Comparison of ENCODE assay signal across 8 cellular contexts in the genomic region with DNA sequence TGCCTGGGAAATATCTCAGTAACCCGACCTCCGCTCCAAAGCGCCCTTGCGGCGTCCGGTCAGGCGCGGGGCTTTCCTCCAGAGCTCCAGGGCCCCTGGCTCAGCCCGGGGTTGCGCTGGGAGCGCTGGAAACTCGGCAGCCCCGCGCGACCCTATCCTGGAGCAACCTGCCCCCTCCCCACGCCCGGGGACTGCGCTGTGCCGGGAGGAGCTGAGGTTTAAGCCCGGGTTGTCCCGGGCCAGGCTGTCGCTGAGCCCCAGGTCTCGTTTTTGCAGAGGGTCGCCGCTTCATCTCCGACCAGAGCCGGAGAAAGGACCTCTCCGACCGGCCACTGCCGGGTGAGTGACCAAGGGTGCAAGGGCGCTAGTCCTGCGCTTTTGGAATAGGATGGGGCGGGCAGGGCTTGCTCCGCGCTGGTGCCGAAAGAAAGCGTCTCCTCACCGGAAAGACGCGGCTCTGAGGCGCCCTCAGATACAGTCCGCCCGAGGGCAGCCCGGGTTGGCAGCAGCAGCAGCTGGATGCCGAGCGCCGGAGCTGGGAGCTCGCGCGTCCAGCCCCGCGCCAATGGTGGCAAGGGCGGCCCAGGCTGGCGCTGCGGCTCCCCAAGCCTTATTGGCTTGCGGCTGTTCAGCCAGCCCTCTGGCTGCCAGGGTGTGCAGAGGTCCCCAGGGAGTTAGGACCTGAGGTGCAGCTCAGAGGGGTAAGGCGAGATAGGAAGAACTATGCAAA. TPM values are rescaled to one million over a fixed set of nuclear protein-coding genes. Genes with fewer than 3 reads are reported as not detected.
A peak's percentile ranks its signal among the peaks of the same experiment; 100 is the strongest.
DNase-seq lines count a peak whose midpoint lies in the region; ATAC-seq and TF ChIP-seq lines count a peak whose summit lies in the region.

No MANE protein-coding gene starts in this region.

- H3K9ac ChIP-seq in mucosa of rectum (ENCODE audit: low read depth in 1 of 2, low read length in 2 of 2) = no peak overlapping the region

- no peak overlapping the region for H3K27ac Mint-ChIP-seq in stimulated activated effector memory CD8-positive, alpha-beta T cell treated with anti-CD3 and anti-CD28 coated beads, Interleukin-12 subunit alpha, Interleukin-12 subunit beta, amount 100 ng/mL, for 72 hours

- H3K4me3 ChIP-seq in AG10803 (ENCODE audit: low read length) (peak overlapping the region; percentile 60), mucosa of rectum (ENCODE audit: low read length in 2 of 2) (peak overlapping the region; percentile 57 to 60)

- H3K9me3 ChIP-seq in mucosa of rectum (ENCODE audit: control insufficient read depth in 2 of 2, low read length in 2 of 2) = no peaks in the 10 kb centered on the region

- H3K36me3 Mint-ChIP-seq in stimulated activated effector memory CD8-positive, alpha-beta T cell treated with anti-CD3 and anti-CD28 coated beads, Interleukin-12 subunit alpha, Interleukin-12 subunit beta, amount 100 ng/mL, for 72 hours = no peaks in the 10 kb centered on the region

- no peaks in the 10 kb centered on the region for H3K4me1 ChIP-seq in mucosa of rectum (ENCODE audit: control insufficient read depth in 2 of 2, insufficient read depth in 2 of 2, low read length in 2 of 2)

- no peaks in the 10 kb centered on the region for H3K9me3 Mint-ChIP-seq in stimulated activated effector memory CD8-positive, alpha-beta T cell treated with anti-CD3 and anti-CD28 coated beads, Interleukin-12 subunit alpha, Interleukin-12 subunit beta, amount 100 ng/mL, for 72 hours

- TF ChIP-seq CTCF in AG10803 (conservative IDR thresholded peaks at IDR 0.05; ENCODE audit: low read length) = no peak

- H3K4me3 Mint-ChIP-seq in stimulated activated effector memory CD8-positive, alpha-beta T cell treated with anti-CD3 and anti-CD28 coated beads, Interleukin-12 subunit alpha, Interleukin-12 subunit beta, amount 100 ng/mL, for 72 hours = peak overlapping the region; percentile 67

- H3K36me3 ChIP-seq in mucosa of rectum (ENCODE audit: control insufficient read depth in 2 of 2, insufficient read depth in 2 of 2, low read length in 2 of 2) = no peaks in the 10 kb centered on the region

- DNase-seq in AG10803 (ENCODE audit: low read depth) = peak; percentile 38
- DNase-seq in NCI-H526 treated with DMSO at 0.1 percent for 48 hours (lab: John Stamatoyannopoulos, UW) = peak; percentile 89
- peak; percentile 68 for DNase-seq in activated T-cell treated with anti-CD3 and anti-CD28 coated beads, Interleukin-2, amount 50 U/mL, for 1 hour
- DNase-seq in stimulated activated effector memory CD8-positive, alpha-beta T cell treated with anti-CD3 and anti-CD28 coated beads, Interleukin-12 subunit alpha, Interleukin-12 subunit beta, amount 100 ng/mL, for 72 hours (ENCODE audit: low spot score in 2 of 2) = peak; percentile 36 to 78

- peaks cover 8 to 11% of the 10 kb centered on the region in 2 donors for H3K27me3 ChIP-seq in mucosa of rectum (ENCODE audit: control insufficient read depth in 2 of 2, insufficient read depth in 2 of 2, low read length in 2 of 2)

- H3K27ac ChIP-seq in mucosa of rectum (ENCODE audit: low read depth in 2 of 2, low read length in 2 of 2) = no peak overlapping the region

- peaks cover 5% of the 10 kb centered on the region for H3K4me1 Mint-ChIP-seq in stimulated activated effector memory CD8-positive, alpha-beta T cell treated with anti-CD3 and anti-CD28 coated beads, Interleukin-12 subunit alpha, Interleukin-12 subunit beta, amount 100 ng/mL, for 72 hours

- TF ChIP-seq POLR2A in GM19099 (IDR thresholded peaks at IDR 0.05; ENCODE audit: extremely low read depth, insufficient read length, low read depth) = peak; percentile 46

- peak; percentile 86 for ATAC-seq in HG03280 (IDR thresholded peaks at IDR 0.05; ENCODE audit: unreplicated experiment)
- peak; percentile 77 for ATAC-seq in esophagus mucosa
- ATAC-seq in stimulated activated effector memory CD8-positive, alpha-beta T cell treated with anti-CD3 and anti-CD28 coated beads, Interleukin-12 subunit alpha, Interleukin-12 subunit beta, amount 100 ng/mL, for 72 hours = peak; percentile 98

RNA-seq across cellular contexts. Expression of gene SPX, which starts 1.5 kb away (rescaled TPM):
- 0.08 TPM for total RNA-seq in esophagus mucosa

RNA-seq across cellular contexts. Expression of gene GOLT1B, which starts 26.0 kb away (rescaled TPM):
- 15.1 TPM for total RNA-seq in esophagus mucosa

RNA-seq across cellular contexts. Expression of gene RECQL, which starts 26.2 kb away (rescaled TPM):
- total RNA-seq in esophagus mucosa = 16.7 TPM

Comparison
In these comparisons a context has a peak if more than half of its experiments do, and no peak if none do; other contexts are left out.
1. DNase-seq: peak in every context shown above with its lines; median percentile 89 in NCI-H526 treated with DMSO at 0.1 percent for 48 hours; 68 in activated T-cell treated with anti-CD3 and anti-CD28 coated beads, Interleukin-2, amount 50 U/mL, for 1 hour; 57 in stimulated activated effector memory CD8-positive, alpha-beta T cell treated with anti-CD3 and anti-CD28 coated beads, Interleukin-12 subunit alpha, Interleukin-12 subunit beta, amount 100 ng/mL, for 72 hours; 38 in AG10803.